In the genomic region with DNA sequence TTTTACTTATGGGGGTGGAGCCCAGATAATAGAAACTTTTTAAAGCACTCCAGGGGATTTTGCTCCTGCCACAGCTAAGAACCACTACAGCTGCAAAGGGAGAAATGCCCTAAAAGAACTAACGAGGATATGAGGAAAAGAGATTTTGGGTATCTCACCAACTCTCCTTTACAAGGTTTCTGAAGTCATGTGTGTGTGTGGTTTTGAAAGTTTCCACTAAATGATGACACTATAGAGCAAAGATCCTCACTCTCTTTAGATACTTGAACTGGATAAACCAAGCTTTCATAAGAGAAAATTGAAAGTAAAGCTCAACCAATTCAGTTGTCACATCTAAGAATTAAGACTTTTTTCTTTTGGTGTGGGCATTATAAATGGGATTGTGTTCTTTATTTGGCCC, we compare ENCODE assay signal across 17 cellular contexts.
A peak's percentile ranks its signal among the peaks of the same experiment; 100 is the strongest.
DNase-seq lines count a peak whose midpoint lies in the region; ATAC-seq and TF ChIP-seq lines count a peak whose summit lies in the region.
"Had no signal": no experiment of that assay in that cellular context is flagged by ENCODE, and none has a peak within 500 bp of the region (broad histone marks: within the 10 kb centered on the region; RNA-seq: fewer than 3 reads in every experiment).

No MANE protein-coding gene starts in this region.

- H3K9me3 Mint-ChIP-seq in osteocyte (ENCODE audit: unreplicated experiment) = peaks cover 6% of the 10 kb centered on the region
- no peaks in the 10 kb centered on the region for H3K9me3 Mint-ChIP-seq in activated T-helper 17 cell treated with anti-CD3 and anti-CD28 coated beads, Interleukin-2, amount 50 U/mL, for 72 hours

- DNase-seq in GM03348 (ENCODE audit: low spot score) = peak; percentile 4
- DNase-seq in NAMALWA (ENCODE audit: low spot score) = peak; percentile 25
- peak; percentile 53 for DNase-seq in fibroblast of peridontal ligament (ENCODE audit: extremely low read depth)
- DNase-seq in osteocyte (ENCODE audit: extremely low spot score, unreplicated experiment) = no peak
- no peak for DNase-seq in RPMI8226
- DNase-seq: ACHN; CD4-positive, alpha-beta T cell; DMS79; NCI-H1436 treated with DMSO at 0.1 percent for 48 hours; NCI-H2081; NCI-H345; NCI-H526 treated with DMSO at 0.1 percent for 48 hours; PC-9 had no signal

- peak overlapping the region; percentile 55 for H3K27ac Mint-ChIP-seq in osteocyte (ENCODE audit: unreplicated experiment)
- H3K27ac Mint-ChIP-seq in activated T-helper 17 cell treated with anti-CD3 and anti-CD28 coated beads, Interleukin-2, amount 50 U/mL, for 72 hours = no peak overlapping the region
- H3K27ac Mint-ChIP-seq: B cell; CD4-positive, alpha-beta T cell; GM23338 had no signal

- no peak for ATAC-seq in activated T-helper 17 cell treated with anti-CD3 and anti-CD28 coated beads, Interleukin-2, amount 50 U/mL, for 72 hours (replicated peaks)
- no peak for ATAC-seq in HG02970 (IDR thresholded peaks at IDR 0.05; ENCODE audit: low FRiP score, unreplicated experiment)
- ATAC-seq: GM23338 had no signal

- H3K27me3 Mint-ChIP-seq in osteocyte (ENCODE audit: unreplicated experiment) = no peaks in the 10 kb centered on the region
- no peaks in the 10 kb centered on the region for H3K27me3 Mint-ChIP-seq in activated T-helper 17 cell treated with anti-CD3 and anti-CD28 coated beads, Interleukin-2, amount 50 U/mL, for 72 hours
- H3K27me3 Mint-ChIP-seq: B cell; CD4-positive, alpha-beta T cell had no signal

- peaks cover 46% of the 10 kb centered on the region for H3K4me1 Mint-ChIP-seq in osteocyte (ENCODE audit: unreplicated experiment)
- no peaks in the 10 kb centered on the region for H3K4me1 Mint-ChIP-seq in activated T-helper 17 cell treated with anti-CD3 and anti-CD28 coated beads, Interleukin-2, amount 50 U/mL, for 72 hours
- H3K4me1 Mint-ChIP-seq: B cell had no signal

- H3K4me3 Mint-ChIP-seq in osteocyte (ENCODE audit: unreplicated experiment) = no peak overlapping the region
- H3K4me3 Mint-ChIP-seq in activated T-helper 17 cell treated with anti-CD3 and anti-CD28 coated beads, Interleukin-2, amount 50 U/mL, for 72 hours = no peak overlapping the region
- H3K4me3 Mint-ChIP-seq: B cell; CD4-positive, alpha-beta T cell; GM23338 had no signal

- H3K36me3 Mint-ChIP-seq in osteocyte (ENCODE audit: unreplicated experiment) = no peaks in the 10 kb centered on the region
- H3K36me3 Mint-ChIP-seq in activated T-helper 17 cell treated with anti-CD3 and anti-CD28 coated beads, Interleukin-2, amount 50 U/mL, for 72 hours (ENCODE audit: low read depth) = no peaks in the 10 kb centered on the region

- no peak for TF ChIP-seq CTCF in osteocyte (IDR thresholded peaks at IDR 0.05)

Comparison
In these comparisons a context has a peak if more than half of its experiments do, and no peak if none do; other contexts are left out.
1. DNase-seq: peak in GM03348 (single experiment), NAMALWA (single experiment) and fibroblast of peridontal ligament (single experiment); none in osteocyte (single experiment) and RPMI8226 (single experiment).